11 cellular contexts compared by ENCODE assay signal in the genomic region with DNA sequence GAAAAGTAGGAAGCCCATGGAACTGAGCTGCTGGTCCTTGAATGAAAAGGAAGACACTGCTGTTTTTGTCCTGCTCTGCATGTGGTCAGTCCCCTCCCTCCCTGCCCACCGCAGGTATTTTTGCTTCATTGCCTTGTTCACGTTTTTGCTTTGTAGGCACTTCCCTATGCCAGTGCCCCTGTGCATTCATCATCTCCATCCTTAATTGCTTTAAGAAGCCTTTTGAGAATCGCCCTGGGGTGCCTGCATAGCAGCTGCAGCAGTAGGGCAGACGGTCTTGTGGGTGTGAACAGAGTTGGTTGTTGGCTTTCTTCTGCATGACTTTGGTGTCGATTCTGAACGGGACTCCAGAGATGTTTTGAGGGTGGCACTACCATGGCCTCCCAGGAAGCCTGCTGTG.
DNase-seq lines count a peak whose midpoint lies in the region; ATAC-seq, FAIRE-seq and TF ChIP-seq lines count a peak whose summit lies in the region.
"Had no signal": no experiment of that assay in that cellular context is flagged by ENCODE, and none has a peak within 500 bp of the region (broad histone marks: within the 10 kb centered on the region; RNA-seq: fewer than 3 reads in every experiment).

No MANE protein-coding gene starts in this region.

- peak overlapping the region; percentile 79 for H3K27ac Mint-ChIP-seq in activated naive CD4-positive, alpha-beta T cell treated with anti-CD3 and anti-CD28 coated beads, Interleukin-2, amount 50 U/mL, for 24 hours

- H3K9ac ChIP-seq in SU-DHL-6 (ENCODE audit: low read length), result no peak overlapping the region

- H3K9me3 Mint-ChIP-seq in activated naive CD4-positive, alpha-beta T cell treated with anti-CD3 and anti-CD28 coated beads, Interleukin-2, amount 50 U/mL, for 24 hours, result no peaks in the 10 kb centered on the region

- H3K4me2 ChIP-seq in SU-DHL-6 (ENCODE audit: low read depth, low read length, poor library complexity, severe bottlenecking), result peak overlapping the region; percentile 33

- WGBS in esophagus squamous epithelium, 2 donors, result 54 to 81% methylated on average over 3 to 4 of the region's 6 CpGs
- WGBS in stomach, 5 donors, result 84 to 88% (median 87%) methylated on average over 6 of the region's 6 CpGs

- H4K20me1 ChIP-seq in SU-DHL-6 (ENCODE audit: low read depth, low read length), result no peaks in the 10 kb centered on the region

- DNase-seq in activated naive CD4-positive, alpha-beta T cell treated with Interleukin-2 at 50 U/mL for 16 hours, result no peak
- DNase-seq in esophagus squamous epithelium (lab: John Stamatoyannopoulos, UW), result no peak
- DNase-seq in tibial artery, result no peak
- DNase-seq in HTR-8/SVneo (ENCODE audit: insufficient read length, low spot score), result no peak
- DNase-seq in stomach, result no peak
- DNase-seq: mammary epithelial cell, MV-4-11 had no signal

- ATAC-seq in GM21737 (IDR thresholded peaks at IDR 0.05; ENCODE audit: unreplicated experiment), result no peak
- ATAC-seq: HCT116 had no signal

- TF ChIP-seq EP300 in stomach (IDR thresholded peaks at IDR 0.05), result no peak

- H3K4me1 ChIP-seq in esophagus squamous epithelium (peaks cover 20 to 56% (median 43%) of the 10 kb centered on the region in 3 donors), tibial artery (peaks cover 0 to 52% (median 38%) of the 10 kb centered on the region in 4 donors), stomach (peaks cover 17 to 39% (median 25%) of the 10 kb centered on the region in 4 donors)

- H2AFZ ChIP-seq in SU-DHL-6 (ENCODE audit: low read depth, low read length, severe bottlenecking), result no peak overlapping the region

- H3K36me3 ChIP-seq in SU-DHL-6 (ENCODE audit: low read length) (no peaks in the 10 kb centered on the region), esophagus squamous epithelium (peaks cover 0 to 18% (median 0%) of the 10 kb centered on the region in 3 donors), tibial artery (peaks cover 0 to 9% (median 0%) of the 10 kb centered on the region in 3 donors), stomach (peaks cover 0 to 23% (median 16%) of the 10 kb centered on the region in 4 donors)

- intact Hi-C loops in esophagus squamous epithelium (cut with DNase I) (loop anchor here (10.0 kb wide), 2 partner anchors 98 to 122 kb away; partner anchors contain the start of gene CABLES1), tibial artery (cut with DNase I; ENCODE audit: low total_unique reads) (loop anchor here (5.0 to 10.0 kb wide), 3 partner anchors 95 to 888 kb away; partner anchors contain the start of gene CABLES1), stomach (cut with DNase I; ENCODE audit: low total_unique reads) (loop anchor here (10.0 kb wide), 1 partner anchor 98 kb away; the partner anchor contains the start of gene CABLES1)

- no peaks in the 10 kb centered on the region for H3K79me2 ChIP-seq in SU-DHL-6 (ENCODE audit: insufficient read depth, low read length)

- TF ChIP-seq CTCF in SU-DHL-6 (IDR thresholded peaks at IDR 0.05; ENCODE audit: insufficient read depth, low read length, poor library complexity, severe bottlenecking) (no peak), esophagus squamous epithelium (IDR thresholded peaks at IDR 0.05) (no peak), tibial artery (IDR thresholded peaks at IDR 0.05) (no peak), stomach (IDR thresholded peaks at IDR 0.05) (no peak)

- FAIRE-seq in HTR-8/SVneo (lab: Jason Lieb, UNC), result no peak

- no peak for TF ChIP-seq POLR2A in esophagus squamous epithelium (IDR thresholded peaks at IDR 0.05)
- TF ChIP-seq POLR2A in stomach (IDR thresholded peaks at IDR 0.05), result no peak

- H3K27me3 Mint-ChIP-seq in activated naive CD4-positive, alpha-beta T cell treated with anti-CD3 and anti-CD28 coated beads, Interleukin-2, amount 50 U/mL, for 24 hours, result no peaks in the 10 kb centered on the region

- H3K4me3 Mint-ChIP-seq in activated naive CD4-positive, alpha-beta T cell treated with anti-CD3 and anti-CD28 coated beads, Interleukin-2, amount 50 U/mL, for 24 hours, result peak overlapping the region; percentile 11

- H3K4me3 ChIP-seq in SU-DHL-6 (ENCODE audit: insufficient read depth, low read length, poor library complexity, severe bottlenecking), result no peak overlapping the region
- H3K4me3 ChIP-seq in esophagus squamous epithelium, result no peak overlapping the region
- no peak overlapping the region for H3K4me3 ChIP-seq in tibial artery
- no peak overlapping the region for H3K4me3 ChIP-seq in stomach

- H3K27ac ChIP-seq in SU-DHL-6 (ENCODE audit: low read depth, low read length), result no peak overlapping the region
- peak overlapping the region in 3 of 4 donors; percentile 68 to 83 (median 74) for H3K27ac ChIP-seq in esophagus squamous epithelium
- peak overlapping the region; percentile 89 to 90 for H3K27ac ChIP-seq in tibial artery
- H3K27ac ChIP-seq in stomach, result peak overlapping the region in 2 of 5 donors; percentile 56 to 59

- peaks cover 32% of the 10 kb centered on the region for H3F3A ChIP-seq in SU-DHL-6 (ENCODE audit: insufficient read depth)

- no peaks in the 10 kb centered on the region for H3K36me3 Mint-ChIP-seq in activated naive CD4-positive, alpha-beta T cell treated with anti-CD3 and anti-CD28 coated beads, Interleukin-2, amount 50 U/mL, for 24 hours

- H3K27me3 ChIP-seq in SU-DHL-6 (ENCODE audit: low read length) (no peaks in the 10 kb centered on the region), esophagus squamous epithelium (no peaks in the 10 kb centered on the region), tibial artery (no peaks in the 10 kb centered on the region), stomach (no peaks in the 10 kb centered on the region)

- no peaks in the 10 kb centered on the region for H3K9me3 ChIP-seq in SU-DHL-6 (ENCODE audit: insufficient read depth, low read length)
- no peaks in the 10 kb centered on the region for H3K9me3 ChIP-seq in esophagus squamous epithelium
- no peaks in the 10 kb centered on the region for H3K9me3 ChIP-seq in tibial artery
- H3K9me3 ChIP-seq in stomach, result no peaks in the 10 kb centered on the region

- H3K4me1 Mint-ChIP-seq in activated naive CD4-positive, alpha-beta T cell treated with anti-CD3 and anti-CD28 coated beads, Interleukin-2, amount 50 U/mL, for 24 hours, result peaks cover 36% of the 10 kb centered on the region

- no peaks in the 10 kb centered on the region for H3K9me2 ChIP-seq in SU-DHL-6 (replicated peaks; ENCODE audit: insufficient read depth, low read length)
